ENCODE assay signal across 26 cellular contexts in genomic region chr13:73317140-73317539, GRCh38.
"Had no signal": no experiment of that assay in that cellular context is flagged by ENCODE, and none has a peak within 500 bp of the region (broad histone marks: within the 10 kb centered on the region; RNA-seq: fewer than 3 reads in every experiment).

No MANE protein-coding gene starts in this region.

- H3K27ac ChIP-seq: left lung, lower lobe of right lung, ovary, skin epidermis, stomach, testis, thyroid gland, upper lobe of left lung, vagina had no signal

- H3K36me3 Mint-ChIP-seq: stimulated activated naive B cell treated with anti-CD40 and anti-IgM and Interleukin-4, amounts not matched to agents 10 μg/mL and 1 μg/mL and 100 μg/mL, for 72 hours had no signal

- H3K27ac Mint-ChIP-seq: mesothelial cell of epicardium; naive thymus-derived CD4-positive, alpha-beta T cell; natural killer cell treated with Interleukin-12 subunit alpha and Interleukin-12 subunit beta and Interleukin-15 and Interleukin-18, amount 100 ng/mL, for 72 hours; stimulated activated naive B cell treated with anti-CD40 and anti-IgM and Interleukin-4, amounts not matched to agents 10 μg/mL and 1 μg/mL and 100 μg/mL, for 72 hours had no signal

- DNase-seq: islet precursor cell; kidney glomerular epithelial cell; left cardiac atrium; left lung; lower lobe of right lung; mesendoderm; naive thymus-derived CD4-positive, alpha-beta T cell; ovary; retina; right cardiac atrium; stimulated activated CD4-positive, alpha-beta T cell treated with anti-CD3 and anti-CD28 coated beads, Interleukin-12 subunit alpha, Interleukin-12 subunit beta, amount 100 ng/mL, for 4 hours; stimulated activated CD4-positive, alpha-beta T cell treated with anti-CD3 and anti-CD28 coated beads, Interleukin-15, amount 100 ng/mL, for 24 hours; stimulated activated CD4-positive, alpha-beta T cell treated with anti-CD3 and anti-CD28 coated beads, Interleukin-2, amount 100 ng/mL, for 24 hours; stimulated activated CD4-positive, alpha-beta T cell treated with anti-CD3 and anti-CD28 coated beads, Interleukin-4, amount 100 ng/mL, for 1 hour; stimulated activated naive B cell treated with anti-CD40 and anti-IgM and Interleukin-4, amounts not matched to agents 10 μg/mL and 1 μg/mL and 100 μg/mL, for 72 hours; stimulated activated naive CD8-positive, alpha-beta T cell treated with anti-CD3 and anti-CD28 coated beads, Interleukin-15, Interleukin-2, amounts not matched to agents 100 U/mL and 50 U/mL, for 24 hours; stomach; testis; thyroid gland; transverse colon; upper lobe of left lung had no signal

- H3K27me3 Mint-ChIP-seq: natural killer cell treated with Interleukin-12 subunit alpha and Interleukin-12 subunit beta and Interleukin-15 and Interleukin-18, amount 100 ng/mL, for 72 hours; progenitor cell of endocrine pancreas; stimulated activated naive B cell treated with anti-CD40 and anti-IgM and Interleukin-4, amounts not matched to agents 10 μg/mL and 1 μg/mL and 100 μg/mL, for 72 hours had no signal

- H3K9me3 ChIP-seq: ovary, testis, thyroid gland, vagina had no signal

- H3K4me3 Mint-ChIP-seq: mesothelial cell of epicardium; naive thymus-derived CD4-positive, alpha-beta T cell; natural killer cell treated with Interleukin-12 subunit alpha and Interleukin-12 subunit beta and Interleukin-15 and Interleukin-18, amount 100 ng/mL, for 72 hours; stimulated activated naive B cell treated with anti-CD40 and anti-IgM and Interleukin-4, amounts not matched to agents 10 μg/mL and 1 μg/mL and 100 μg/mL, for 72 hours had no signal

- H3K36me3 ChIP-seq: left lung, lower lobe of right lung, ovary, stomach, thyroid gland, upper lobe of left lung, vagina had no signal

- H3K4me1 ChIP-seq: left lung, lower lobe of right lung, stomach, testis, thyroid gland, upper lobe of left lung, vagina had no signal

- H3K4me1 Mint-ChIP-seq: mesothelial cell of epicardium; naive thymus-derived CD4-positive, alpha-beta T cell; stimulated activated naive B cell treated with anti-CD40 and anti-IgM and Interleukin-4, amounts not matched to agents 10 μg/mL and 1 μg/mL and 100 μg/mL, for 72 hours had no signal

- H3K4me3 ChIP-seq: left lung, lower lobe of right lung, ovary, skin epidermis, stomach, testis, thyroid gland, transverse colon, upper lobe of left lung, vagina had no signal

- H3K27me3 ChIP-seq: left lung, ovary, stomach, testis, thyroid gland, transverse colon, upper lobe of left lung, vagina had no signal
